Comparison of ENCODE assay signal across 15 cellular contexts in genomic region chr5:135127604-135128240, GRCh38.
A peak's percentile ranks its signal among the peaks of the same experiment; 100 is the strongest.
DNase-seq lines count a peak whose midpoint lies in the region; ATAC-seq, FAIRE-seq and TF ChIP-seq lines count a peak whose summit lies in the region.
"Had no signal": no experiment of that assay in that cellular context is flagged by ENCODE, and none has a peak within 500 bp of the region (broad histone marks: within the 10 kb centered on the region; RNA-seq: fewer than 3 reads in every experiment).

No MANE protein-coding gene starts in this region.

- no peak overlapping the region for H2AFZ ChIP-seq in astrocyte (ENCODE audit: low read depth, low read length)
- H2AFZ ChIP-seq: parathyroid adenoma had no signal

- peaks cover 4% of the 10 kb centered on the region for H3K4me1 ChIP-seq in astrocyte (ENCODE audit: insufficient read depth, low read length)
- H3K4me1 ChIP-seq: parathyroid adenoma, uterus had no signal

- H3K27ac ChIP-seq in astrocyte (ENCODE audit: low read depth, low read length) = no peak overlapping the region
- no peak overlapping the region for H3K27ac ChIP-seq in CD4-positive, alpha-beta T cell (ENCODE audit: low read depth, low read length)
- H3K27ac ChIP-seq: parathyroid adenoma, uterus had no signal

- intact Hi-C loops in activated CD4-positive, alpha-beta T cell treated with anti-CD3 and anti-CD28 coated beads, Interleukin-2, amount 10 ng/mL, durations not matched to agents 24 days and 14 days (cut with micrococcal nuclease) = no loop called here
- intact Hi-C loops in CD4-positive, alpha-beta T cell (cut with DNase I, micrococcal nuclease) = no loop called here

- no peak overlapping the region for H3K9ac ChIP-seq in astrocyte (ENCODE audit: low read length)
- H3K9ac ChIP-seq: parathyroid adenoma had no signal

- CTCF ChIA-PET in CD4-positive, alpha-beta T cell (lab: Charles Lee) = no interaction called here

- peak overlapping the region; percentile 1 for H3K4me2 ChIP-seq in astrocyte (ENCODE audit: low read length)

- H3K4me1 Mint-ChIP-seq in astrocyte (ENCODE audit: low read depth, unreplicated experiment) = peaks cover 3% of the 10 kb centered on the region
- peaks cover 3% of the 10 kb centered on the region for H3K4me1 Mint-ChIP-seq in activated CD4-positive, alpha-beta T cell treated with anti-CD3 and anti-CD28 coated beads, Interleukin-2, amount 10 ng/mL, durations not matched to agents 24 days and 14 days
- H3K4me1 Mint-ChIP-seq in CD4-positive, alpha-beta T cell (ENCODE audit: low read depth) = peaks cover 6% of the 10 kb centered on the region

- no peak overlapping the region for H3K4me3 ChIP-seq in astrocyte (ENCODE audit: insufficient read depth, low read depth, low read length)
- H3K4me3 ChIP-seq: uterus had no signal

- H3K27me3 Mint-ChIP-seq in astrocyte (ENCODE audit: low read depth, unreplicated experiment) = peaks cover 75% of the 10 kb centered on the region
- H3K27me3 Mint-ChIP-seq in activated CD4-positive, alpha-beta T cell treated with anti-CD3 and anti-CD28 coated beads, Interleukin-2, amount 10 ng/mL, durations not matched to agents 24 days and 14 days = peaks cover 2% of the 10 kb centered on the region
- no peaks in the 10 kb centered on the region for H3K27me3 Mint-ChIP-seq in CD4-positive, alpha-beta T cell
- H3K27me3 Mint-ChIP-seq: CD4-positive, CD25-positive, alpha-beta regulatory T cell had no signal

- H4K20me1 ChIP-seq in astrocyte (ENCODE audit: insufficient read depth, low read length) = no peaks in the 10 kb centered on the region

- no peak overlapping the region for H3K27ac Mint-ChIP-seq in astrocyte (ENCODE audit: unreplicated experiment)
- H3K27ac Mint-ChIP-seq in activated CD4-positive, alpha-beta T cell treated with anti-CD3 and anti-CD28 coated beads, Interleukin-2, amount 10 ng/mL, durations not matched to agents 24 days and 14 days = no peak overlapping the region
- no peak overlapping the region for H3K27ac Mint-ChIP-seq in CD4-positive, alpha-beta T cell
- H3K27ac Mint-ChIP-seq: activated naive CD4-positive, alpha-beta T cell treated with anti-CD3 and anti-CD28 coated beads, Interleukin-2, amount 10 ng/mL, durations not matched to agents 7 days and 5 days; CD4-positive, CD25-positive, alpha-beta regulatory T cell; endodermal cell had no signal

- no peak overlapping the region for H3K4me3 Mint-ChIP-seq in astrocyte (ENCODE audit: unreplicated experiment)
- no peak overlapping the region for H3K4me3 Mint-ChIP-seq in activated CD4-positive, alpha-beta T cell treated with anti-CD3 and anti-CD28 coated beads, Interleukin-2, amount 10 ng/mL, durations not matched to agents 24 days and 14 days
- no peak overlapping the region for H3K4me3 Mint-ChIP-seq in CD4-positive, alpha-beta T cell
- H3K4me3 Mint-ChIP-seq: activated naive CD4-positive, alpha-beta T cell treated with anti-CD3 and anti-CD28 coated beads, Interleukin-2, amount 10 ng/mL, durations not matched to agents 7 days and 5 days; CD4-positive, CD25-positive, alpha-beta regulatory T cell; endodermal cell had no signal

- TF ChIP-seq CTCF in astrocyte (IDR thresholded peaks at IDR 0.05; ENCODE audit: insufficient read depth, low read depth, low read length) = no peak
- no peak for TF ChIP-seq CTCF in CD4-positive, alpha-beta T cell (IDR thresholded peaks at IDR 0.05)

- H3K9me3 Mint-ChIP-seq in astrocyte (ENCODE audit: unreplicated experiment) = no peaks in the 10 kb centered on the region
- no peaks in the 10 kb centered on the region for H3K9me3 Mint-ChIP-seq in activated CD4-positive, alpha-beta T cell treated with anti-CD3 and anti-CD28 coated beads, Interleukin-2, amount 10 ng/mL, durations not matched to agents 24 days and 14 days
- H3K9me3 Mint-ChIP-seq in CD4-positive, alpha-beta T cell = no peaks in the 10 kb centered on the region
- H3K9me3 Mint-ChIP-seq: activated naive CD4-positive, alpha-beta T cell treated with anti-CD3 and anti-CD28 coated beads, Interleukin-2, amount 10 ng/mL, durations not matched to agents 7 days and 5 days; endodermal cell had no signal

- POLR2A ChIA-PET in CD4-positive, alpha-beta T cell (lab: Charles Lee) = no interaction called here

- no peak for ATAC-seq in HG03139 (IDR thresholded peaks at IDR 0.05; ENCODE audit: unreplicated experiment)
- ATAC-seq in CD4-positive, alpha-beta T cell (ENCODE audit: poor library complexity) = no peak
- ATAC-seq: left cardiac atrium had no signal

- peaks cover 1% of the 10 kb centered on the region for H3K36me3 Mint-ChIP-seq in astrocyte (ENCODE audit: low read depth, unreplicated experiment)
- no peaks in the 10 kb centered on the region for H3K36me3 Mint-ChIP-seq in activated CD4-positive, alpha-beta T cell treated with anti-CD3 and anti-CD28 coated beads, Interleukin-2, amount 10 ng/mL, durations not matched to agents 24 days and 14 days (ENCODE audit: low read depth)
- no peaks in the 10 kb centered on the region for H3K36me3 Mint-ChIP-seq in CD4-positive, alpha-beta T cell (ENCODE audit: low read depth)
- H3K36me3 Mint-ChIP-seq: activated naive CD4-positive, alpha-beta T cell treated with anti-CD3 and anti-CD28 coated beads, Interleukin-2, amount 10 ng/mL, durations not matched to agents 7 days and 5 days; CD4-positive, CD25-positive, alpha-beta regulatory T cell had no signal

- H3K36me3 ChIP-seq in astrocyte (ENCODE audit: insufficient read depth, low read length) = no peaks in the 10 kb centered on the region
- H3K36me3 ChIP-seq: uterus had no signal

- peaks cover 15% of the 10 kb centered on the region for H3K27me3 ChIP-seq in astrocyte (ENCODE audit: insufficient read depth, low read length)
- H3K27me3 ChIP-seq in CD4-positive, alpha-beta T cell (ENCODE audit: control insufficient read depth, insufficient read depth, low read length) = peaks cover 4% of the 10 kb centered on the region
- H3K27me3 ChIP-seq: uterus had no signal

- no peaks in the 10 kb centered on the region for H3K9me3 ChIP-seq in astrocyte (ENCODE audit: insufficient read depth, low read depth, low read length)
- no peaks in the 10 kb centered on the region for H3K9me3 ChIP-seq in CD4-positive, alpha-beta T cell (ENCODE audit: control insufficient read depth, low read length)
- H3K9me3 ChIP-seq: uterus had no signal

- H3K79me2 ChIP-seq in astrocyte (ENCODE audit: insufficient read depth, low read length) = no peaks in the 10 kb centered on the region
- H3K79me2 ChIP-seq: parathyroid adenoma had no signal

- peak; percentile 89 for DNase-seq in AG08395 (ENCODE audit: low spot score)
- peak; percentile 86 for DNase-seq in HT-29 (ENCODE audit: low spot score)
- peak; percentile 79 for DNase-seq in astrocyte (ENCODE audit: low read depth)
- peak; percentile 42 for DNase-seq in kidney tubule cell (ENCODE audit: low spot score)
- DNase-seq in activated CD4-positive, alpha-beta T cell treated with anti-CD3 and anti-CD28 coated beads, Interleukin-2, amount 10 ng/mL, durations not matched to agents 24 days and 14 days = no peak
- no peak for DNase-seq in amygdala (lab: John Stamatoyannopoulos, UW)
- DNase-seq in CD4-positive, alpha-beta T cell = no peak
- DNase-seq: activated CD4-positive, alpha-beta T cell treated with anti-CD3 and anti-CD28 coated beads for 1 hour; activated naive CD4-positive, alpha-beta T cell treated with anti-CD3 and anti-CD28 coated beads, Interleukin-2, amount 10 ng/mL, durations not matched to agents 7 days and 5 days; CD4-positive, CD25-positive, alpha-beta regulatory T cell; endodermal cell; left cardiac atrium; uterus had no signal

- no peak for FAIRE-seq in astrocyte (lab: Jason Lieb, UNC)

Comparison
In these comparisons a context has a peak if more than half of its experiments do, and no peak if none do; other contexts are left out.
1. DNase-seq: peak in AG08395 (single experiment), HT-29 (single experiment), astrocyte (single experiment) and kidney tubule cell (single experiment); none in activated CD4-positive, alpha-beta T cell treated with anti-CD3 and anti-CD28 coated beads, Interleukin-2, amount 10 ng/mL, durations not matched to agents 24 days and 14 days (single experiment), amygdala (0 of 56) and CD4-positive, alpha-beta T cell (0 of 10).